ENCODE assay signal across 35 cellular contexts in genomic region chr11:113817626-113818025, GRCh38. TPM values are rescaled to one million over a fixed set of nuclear protein-coding genes. Genes with fewer than 3 reads are reported as not detected.
"Had no signal": no experiment of that assay in that cellular context is flagged by ENCODE, and none has a peak within 500 bp of the region (broad histone marks: within the 10 kb centered on the region; RNA-seq: fewer than 3 reads in every experiment).

No MANE protein-coding gene starts in this region.

- H3K4me3 Mint-ChIP-seq: activated CD4-positive, alpha-beta memory T cell treated with anti-CD3 and anti-CD28 coated beads, Interleukin-2, amount 10 ng/mL, durations not matched to agents 7 days and 5 days; activated CD4-positive, alpha-beta T cell treated with anti-CD3 and anti-CD28 coated beads, Interleukin-2, amount 10 ng/mL, durations not matched to agents 7 days and 5 days; activated naive CD8-positive, alpha-beta T cell; activated T-cell treated with anti-CD3 and anti-CD28 coated beads, Interleukin-2, amount 50 U/mL, for 4 hours; activated T-helper 17 cell treated with anti-CD3 and anti-CD28 coated beads, Interleukin-2, amount 50 U/mL, for 72 hours; effector memory CD8-positive, alpha-beta T cell; T-helper 17 cell; T-helper 2 cell treated with Interferon-gamma antibody and Interleukin-4, amounts not matched to agents 5 μg/mL and 100 μg/mL, for 36 hours; WTC11 had no signal

- H3K4me3 ChIP-seq: body of pancreas, esophagus muscularis mucosa, gastrocnemius medialis, heart right ventricle had no signal

- H3K9me3 ChIP-seq: body of pancreas, esophagus muscularis mucosa, gastrocnemius medialis, heart right ventricle had no signal

- H3K27me3 Mint-ChIP-seq: activated CD4-positive, alpha-beta memory T cell treated with anti-CD3 and anti-CD28 coated beads, Interleukin-2, amount 10 ng/mL, durations not matched to agents 7 days and 5 days; activated CD4-positive, alpha-beta T cell treated with anti-CD3 and anti-CD28 coated beads, Interleukin-2, amount 10 ng/mL, durations not matched to agents 7 days and 5 days; activated naive CD8-positive, alpha-beta T cell; activated T-helper 17 cell treated with anti-CD3 and anti-CD28 coated beads, Interleukin-2, amount 50 U/mL, for 72 hours; effector memory CD8-positive, alpha-beta T cell; T-helper 17 cell had no signal

- DNase-seq: activated CD4-positive, alpha-beta memory T cell treated with anti-CD3 and anti-CD28 coated beads, Interleukin-2, amount 10 ng/mL, durations not matched to agents 7 days and 5 days; activated CD4-positive, alpha-beta T cell treated with anti-CD3 and anti-CD28 coated beads for 1 hour; activated CD4-positive, alpha-beta T cell treated with anti-CD3 and anti-CD28 coated beads for 4 hours; activated CD4-positive, alpha-beta T cell treated with anti-CD3 and anti-CD28 coated beads, Interleukin-2, amount 10 ng/mL, durations not matched to agents 7 days and 5 days; activated CD4-positive, alpha-beta T cell treated with anti-CD3 and anti-CD28 coated beads, Interleukin-2, amount 50 U/mL, for 4 hours; activated effector memory CD4-positive, alpha-beta T cell treated with Interleukin-2 at 50 U/mL for 16 hours; activated gamma-delta T cell treated with Interleukin-2 at 50 U/mL for 16 hours; activated naive CD4-positive, alpha-beta T cell treated with anti-CD3 and anti-CD28 coated beads, Interleukin-2, amount 50 U/mL, for 16 hours; activated naive CD4-positive, alpha-beta T cell treated with Interleukin-2 at 50 U/mL for 16 hours; activated T-cell treated with anti-CD3 and anti-CD28 coated beads, Interleukin-2, amount 50 U/mL, for 4 hours; amniotic stem cell; anterior cingulate cortex; body of pancreas; caudate nucleus; cortex of kidney; dermis blood vessel endothelial cell; effector CD4-positive, alpha-beta T cell; effector memory CD8-positive, alpha-beta T cell; erythroblast; gastrocnemius medialis; glutamatergic neuron; heart right ventricle; T-helper 1 cell; T-helper 17 cell had no signal

- H3K9me3 Mint-ChIP-seq: activated CD4-positive, alpha-beta memory T cell treated with anti-CD3 and anti-CD28 coated beads, Interleukin-2, amount 10 ng/mL, durations not matched to agents 7 days and 5 days; activated CD4-positive, alpha-beta T cell treated with anti-CD3 and anti-CD28 coated beads, Interleukin-2, amount 10 ng/mL, durations not matched to agents 7 days and 5 days; activated T-cell treated with anti-CD3 and anti-CD28 coated beads, Interleukin-2, amount 50 U/mL, for 4 hours; activated T-helper 17 cell treated with anti-CD3 and anti-CD28 coated beads, Interleukin-2, amount 50 U/mL, for 72 hours; effector memory CD8-positive, alpha-beta T cell; T-helper 2 cell treated with Interferon-gamma antibody and Interleukin-4, amounts not matched to agents 5 μg/mL and 100 μg/mL, for 36 hours; WTC11 had no signal

- H3K4me1 Mint-ChIP-seq: activated CD4-positive, alpha-beta memory T cell treated with anti-CD3 and anti-CD28 coated beads, Interleukin-2, amount 10 ng/mL, durations not matched to agents 7 days and 5 days; activated CD4-positive, alpha-beta T cell treated with anti-CD3 and anti-CD28 coated beads, Interleukin-2, amount 10 ng/mL, durations not matched to agents 7 days and 5 days; activated T-helper 17 cell treated with anti-CD3 and anti-CD28 coated beads, Interleukin-2, amount 50 U/mL, for 72 hours; T-helper 17 cell had no signal

- ATAC-seq: activated T-cell treated with anti-CD3 and anti-CD28 coated beads, Interleukin-2, amount 50 U/mL, for 4 hours; activated T-helper 17 cell treated with anti-CD3 and anti-CD28 coated beads, Interleukin-2, amount 50 U/mL, for 72 hours; body of pancreas; effector memory CD8-positive, alpha-beta T cell; gastrocnemius medialis; T-helper 17 cell; WTC11 had no signal

- H3K4me1 ChIP-seq: body of pancreas, esophagus muscularis mucosa, foreskin keratinocyte, gastrocnemius medialis had no signal

- H3K27ac ChIP-seq: body of pancreas, esophagus muscularis mucosa, foreskin keratinocyte, gastrocnemius medialis, heart right ventricle, VCaP had no signal

- H3K27ac Mint-ChIP-seq: activated CD4-positive, alpha-beta memory T cell treated with anti-CD3 and anti-CD28 coated beads, Interleukin-2, amount 10 ng/mL, durations not matched to agents 7 days and 5 days; activated CD4-positive, alpha-beta T cell treated with anti-CD3 and anti-CD28 coated beads, Interleukin-2, amount 10 ng/mL, durations not matched to agents 7 days and 5 days; activated naive CD8-positive, alpha-beta T cell; activated T-helper 17 cell treated with anti-CD3 and anti-CD28 coated beads, Interleukin-2, amount 50 U/mL, for 72 hours; effector memory CD8-positive, alpha-beta T cell; T-helper 17 cell; T-helper 2 cell treated with Interferon-gamma antibody and Interleukin-4, amounts not matched to agents 5 μg/mL and 100 μg/mL, for 36 hours had no signal

- FAIRE-seq: colon, TTC549 had no signal

- H3K27me3 ChIP-seq: body of pancreas, esophagus muscularis mucosa, foreskin keratinocyte, gastrocnemius medialis, heart right ventricle had no signal

RNA-seq across cellular contexts. Expression of gene CLDN25, which starts 38.0 kb away (rescaled TPM):
- total RNA-seq: activated CD4-positive, alpha-beta memory T cell treated with anti-CD3 and anti-CD28 coated beads, Interleukin-2, amount 10 ng/mL, durations not matched to agents 7 days and 5 days; activated CD4-positive, alpha-beta T cell treated with anti-CD3 and anti-CD28 coated beads, Interleukin-2, amount 10 ng/mL, durations not matched to agents 7 days and 5 days; activated T-cell treated with anti-CD3 and anti-CD28 coated beads, Interleukin-2, amount 50 U/mL, for 4 hours; activated T-helper 17 cell treated with anti-CD3 and anti-CD28 coated beads, Interleukin-2, amount 50 U/mL, for 72 hours; body of pancreas; chondrocyte; dermis blood vessel endothelial cell; esophagus muscularis mucosa; foreskin keratinocyte; gastrocnemius medialis; heart right ventricle; T-helper 17 cell; WTC11 had no signal
- polyA plus RNA-seq: adipose tissue, foreskin keratinocyte, heart right ventricle had no signal
